Comparison of ENCODE assay signal across 6 cellular contexts in genomic region chr18:26465431-26465830, GRCh38.
"Had no signal": no experiment of that assay in that cellular context is flagged by ENCODE, and none has a peak within 500 bp of the region (broad histone marks: within the 10 kb centered on the region; RNA-seq: fewer than 3 reads in every experiment).

No MANE protein-coding gene starts in this region.

- H3K27ac ChIP-seq: GM23248, HL-60 had no signal

- DNase-seq: GM23248, GOT3, H7, HFFc6 had no signal

- H2AFZ ChIP-seq: GM23248 had no signal

- H3K9me3 ChIP-seq: HAP-1 had no signal

- H3K36me3 ChIP-seq: HAP-1 had no signal

- H3K4me3 ChIP-seq: GM23248, HAP-1 had no signal

- H3K9ac ChIP-seq: GM23248 had no signal
